In genomic region chr7:131753620-131754222, GRCh38 we compare ENCODE assay signal across 9 cellular contexts.
A peak's percentile ranks its signal among the peaks of the same experiment; 100 is the strongest.
DNase-seq lines count a peak whose midpoint lies in the region; ATAC-seq lines count a peak whose summit lies in the region.
"Had no signal": no experiment of that assay in that cellular context is flagged by ENCODE, and none has a peak within 500 bp of the region (broad histone marks: within the 10 kb centered on the region; RNA-seq: fewer than 3 reads in every experiment).

No MANE protein-coding gene starts in this region.

- H3K4me1 ChIP-seq in neuronal stem cell (ENCODE audit: control insufficient read depth in 2 of 2, insufficient read depth in 1 of 2, low read depth in 1 of 2, low read length in 2 of 2): no peaks in the 10 kb centered on the region

- H3K27ac ChIP-seq in substantia nigra (ENCODE audit: low read depth, low read length, poor library complexity, severe bottlenecking) (no peak overlapping the region), neuronal stem cell (replicated peaks; ENCODE audit: low read length) (no peak overlapping the region)

- H4K8ac ChIP-seq in neuronal stem cell (ENCODE audit: low read depth, low read length): no peak overlapping the region

- no peaks in the 10 kb centered on the region for H3K79me1 ChIP-seq in neuronal stem cell (ENCODE audit: low read depth, low read length)

- no peak overlapping the region for H2BK5ac ChIP-seq in neuronal stem cell (ENCODE audit: low read length)

- no peak overlapping the region for H2AFZ ChIP-seq in neuronal stem cell (ENCODE audit: low read length)

- H3K4me2 ChIP-seq in neuronal stem cell (ENCODE audit: insufficient read depth, low read length, poor library complexity, severe bottlenecking): no peak overlapping the region

- no peaks in the 10 kb centered on the region for H3K36me3 ChIP-seq in neuronal stem cell (replicated peaks in 1 of 2; ENCODE audit: control insufficient read depth in 2 of 2, insufficient read depth in 2 of 2, low read length in 2 of 2)

- H3K27me3 ChIP-seq in neuronal stem cell (ENCODE audit: control insufficient read depth in 3 of 3, insufficient read depth in 3 of 3, low read depth in 1 of 3, low read length in 3 of 3): no peaks in the 10 kb centered on the region

- no peak overlapping the region for H2BK12ac ChIP-seq in neuronal stem cell (ENCODE audit: low read length)

- ATAC-seq in GM19023 (IDR thresholded peaks at IDR 0.05; ENCODE audit: unreplicated experiment): no peak
- ATAC-seq: activated naive CD8-positive, alpha-beta T cell treated with anti-CD3 and anti-CD28 coated beads, Interleukin-2, amount 50 U/mL, for 24 hours had no signal

- no peak overlapping the region for H3K18ac ChIP-seq in neuronal stem cell (ENCODE audit: low read length)

- WGBS in neuronal stem cell (ENCODE audit: extremely low coverage in 2 of 2, insufficient read length in 2 of 2, insufficient replicate concordance in 1 of 2), 2 donors: no CpG with 5 or more reads among the region's 11 CpGs

- no peak overlapping the region for H2BK120ac ChIP-seq in neuronal stem cell (ENCODE audit: low read depth, low read length)

- no peak overlapping the region for H3K14ac ChIP-seq in neuronal stem cell (ENCODE audit: low read length)

- H4K91ac ChIP-seq in neuronal stem cell (ENCODE audit: low read depth, low read length, poor library complexity): no peak overlapping the region

- no peak overlapping the region for H2AK5ac ChIP-seq in neuronal stem cell (ENCODE audit: low read depth, low read length)

- no peak overlapping the region for H2BK15ac ChIP-seq in neuronal stem cell (ENCODE audit: low read length)

- H3K9me3 ChIP-seq in neuronal stem cell (replicated peaks in 1 of 2; ENCODE audit: control insufficient read depth in 2 of 2, insufficient read depth in 1 of 2, low read depth in 1 of 2, low read length in 2 of 2): no peaks in the 10 kb centered on the region

- DNase-seq in stimulated activated CD4-positive, alpha-beta T cell treated with anti-CD3 and anti-CD28 coated beads, Interleukin-15, amount 100 ng/mL, for 24 hours: peak; percentile 6
- no peak for DNase-seq in stimulated activated CD4-positive, alpha-beta T cell treated with anti-CD3 and anti-CD28 coated beads, Interleukin-4, amount 100 ng/mL, for 24 hours
- peak; percentile 18 for DNase-seq in NCI-H460 (ENCODE audit: extremely low read depth, low read depth)
- peak; percentile 56 for DNase-seq in ecto neural progenitor cell (ENCODE audit: low spot score)
- DNase-seq in substantia nigra (lab: John Stamatoyannopoulos, UW): no peak
- DNase-seq in stimulated activated CD4-positive, alpha-beta T cell treated with anti-CD3 and anti-CD28 coated beads, Interleukin-12 subunit alpha, Interleukin-12 subunit beta, amount 100 ng/mL, for 4 hours: no peak
- no peak for DNase-seq in neuronal stem cell (ENCODE audit: low spot score)
- DNase-seq: activated naive CD8-positive, alpha-beta T cell treated with anti-CD3 and anti-CD28 coated beads, Interleukin-2, amount 50 U/mL, for 24 hours had no signal

- no peak overlapping the region for H3K9ac ChIP-seq in neuronal stem cell (ENCODE audit: low read depth, low read length, poor library complexity)

- H3K4me3 ChIP-seq in neuronal stem cell (ENCODE audit: low read length in 2 of 2): no peak overlapping the region

- no peak overlapping the region for H3K4ac ChIP-seq in neuronal stem cell (ENCODE audit: low read length)

- no peak overlapping the region for H3K23ac ChIP-seq in neuronal stem cell (ENCODE audit: low read depth, low read length, poor library complexity)

Comparison
In these comparisons a context has a peak if more than half of its experiments do, and no peak if none do; other contexts are left out.
1. DNase-seq: peak in stimulated activated CD4-positive, alpha-beta T cell treated with anti-CD3 and anti-CD28 coated beads, Interleukin-15, amount 100 ng/mL, for 24 hours (single experiment), NCI-H460 (single experiment) and ecto neural progenitor cell (single experiment); none in stimulated activated CD4-positive, alpha-beta T cell treated with anti-CD3 and anti-CD28 coated beads, Interleukin-4, amount 100 ng/mL, for 24 hours (single experiment), substantia nigra (0 of 49), stimulated activated CD4-positive, alpha-beta T cell treated with anti-CD3 and anti-CD28 coated beads, Interleukin-12 subunit alpha, Interleukin-12 subunit beta, amount 100 ng/mL, for 4 hours (single experiment) and neuronal stem cell (single experiment).